Comparison of ENCODE assay signal across 15 cellular contexts in the genomic region with DNA sequence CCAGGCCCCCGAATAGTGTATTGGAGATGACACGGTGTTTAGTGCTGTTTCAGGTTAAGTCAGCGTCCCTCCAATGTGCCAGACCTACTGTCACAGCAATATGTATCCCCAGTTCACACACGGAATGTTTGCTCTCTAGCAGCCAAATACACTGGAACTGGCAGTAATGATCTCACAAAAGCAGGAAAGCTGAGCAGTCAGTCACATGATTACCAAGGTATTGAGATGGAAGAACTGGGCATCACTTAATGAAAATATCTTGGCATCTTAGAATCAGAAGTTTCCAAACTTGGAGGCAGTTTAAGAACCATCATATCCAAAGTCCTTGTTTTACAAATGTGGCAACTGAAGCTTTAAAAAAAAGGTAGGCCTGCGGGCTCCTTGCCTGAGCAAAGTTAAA. TPM values are rescaled to one million over a fixed set of nuclear protein-coding genes. Genes with fewer than 3 reads are reported as not detected.
A peak's percentile ranks its signal among the peaks of the same experiment; 100 is the strongest.
DNase-seq lines count a peak whose midpoint lies in the region; ATAC-seq and TF ChIP-seq lines count a peak whose summit lies in the region.
"Had no signal": no experiment of that assay in that cellular context is flagged by ENCODE, and none has a peak within 500 bp of the region (broad histone marks: within the 10 kb centered on the region; RNA-seq: fewer than 3 reads in every experiment).

No MANE protein-coding gene starts in this region.

- POLR2A ChIA-PET in activated CD8-positive, alpha-beta T cell treated with anti-CD3 and anti-CD28 coated beads for 36 hours (lab: Charles Lee) = interaction anchor here (0.8 to 1.4 kb wide), 3 partner anchors 27 to 113 kb away, joined by 3 to 4 read pairs (median 3); no protein-coding TSS in a partner anchor

- intact Hi-C loops in activated CD8-positive, alpha-beta T cell treated with anti-CD3 and anti-CD28 coated beads for 36 hours (cut with micrococcal nuclease) = no loop called here
- intact Hi-C loops in lower lobe of right lung (cut with DNase I) (loop anchor here (10.0 kb wide), 1 partner anchor 105 kb away; no protein-coding TSS in a partner anchor), stomach (cut with DNase I; ENCODE audit: low total_unique reads) (loop anchor here (10.0 kb wide), 1 partner anchor 65 kb away; no protein-coding TSS in a partner anchor)

- no peak for DNase-seq in activated T-cell treated with anti-CD3 and anti-CD28 coated beads, Interleukin-2, amount 50 U/mL, for 24 hours
- no peak for DNase-seq in activated T-cell treated with anti-CD3 and anti-CD28 coated beads, Interleukin-2, amount 50 U/mL, for 48 hours
- no peak for DNase-seq in activated CD8-positive, alpha-beta T cell treated with anti-CD3 and anti-CD28 coated beads for 36 hours
- DNase-seq in lower lobe of right lung = no peak
- DNase-seq in stomach = no peak
- DNase-seq in GM13976 (ENCODE audit: low spot score) = no peak
- DNase-seq in OCI-M1 (lab: John Stamatoyannopoulos, UW) = no peak
- DNase-seq: activated T-cell treated with anti-CD3 and anti-CD28 coated beads for 4 hours, NCI-H526, retina, SHP77 had no signal

- no peak overlapping the region for H3K4me3 Mint-ChIP-seq in activated T-cell treated with anti-CD3 and anti-CD28 coated beads, Interleukin-2, amount 50 U/mL, for 24 hours
- H3K4me3 Mint-ChIP-seq in activated CD8-positive, alpha-beta T cell treated with anti-CD3 and anti-CD28 coated beads for 36 hours = no peak overlapping the region

- H3K36me3 Mint-ChIP-seq in activated T-cell treated with anti-CD3 and anti-CD28 coated beads, Interleukin-2, amount 50 U/mL, for 24 hours (ENCODE audit: low read depth) = peaks cover 5% of the 10 kb centered on the region
- no peaks in the 10 kb centered on the region for H3K36me3 Mint-ChIP-seq in activated CD8-positive, alpha-beta T cell treated with anti-CD3 and anti-CD28 coated beads for 36 hours (ENCODE audit: low read depth)

- TF ChIP-seq EP300 in stomach (IDR thresholded peaks at IDR 0.05) = no peak

- TF ChIP-seq CTCF in activated CD8-positive, alpha-beta T cell treated with anti-CD3 and anti-CD28 coated beads for 36 hours (IDR thresholded peaks at IDR 0.05) = no peak
- no peak for TF ChIP-seq CTCF in lower lobe of right lung (IDR thresholded peaks at IDR 0.05)
- TF ChIP-seq CTCF in stomach (IDR thresholded peaks at IDR 0.05) = no peak
- TF ChIP-seq CTCF in GM13976 (IDR thresholded peaks at IDR 0.05; ENCODE audit: borderline replicate concordance, control extremely low read depth, extremely low read depth, insufficient read depth, missing control alignments) = no peak

- H3K27me3 Mint-ChIP-seq in activated T-cell treated with anti-CD3 and anti-CD28 coated beads, Interleukin-2, amount 50 U/mL, for 24 hours = no peaks in the 10 kb centered on the region
- no peaks in the 10 kb centered on the region for H3K27me3 Mint-ChIP-seq in activated CD8-positive, alpha-beta T cell treated with anti-CD3 and anti-CD28 coated beads for 36 hours

- H3K27me3 ChIP-seq in lower lobe of right lung (ENCODE audit: low read depth) (no peaks in the 10 kb centered on the region), stomach (no peaks in the 10 kb centered on the region)

- H3K27ac Mint-ChIP-seq in activated T-cell treated with anti-CD3 and anti-CD28 coated beads, Interleukin-2, amount 50 U/mL, for 24 hours = peak overlapping the region; percentile 95
- peak overlapping the region; percentile 91 for H3K27ac Mint-ChIP-seq in activated CD8-positive, alpha-beta T cell treated with anti-CD3 and anti-CD28 coated beads for 36 hours

- H3K27ac ChIP-seq in lower lobe of right lung (peak overlapping the region; percentile 99), stomach (peak overlapping the region in 3 of 5 donors; percentile 10 to 57 (median 27))
- H3K27ac ChIP-seq: KMS-11 had no signal

- H3K9me3 ChIP-seq in lower lobe of right lung (no peaks in the 10 kb centered on the region), stomach (no peaks in the 10 kb centered on the region)
- H3K9me3 ChIP-seq: thoracic aorta had no signal

- no peaks in the 10 kb centered on the region for H3K9me3 Mint-ChIP-seq in activated T-cell treated with anti-CD3 and anti-CD28 coated beads, Interleukin-2, amount 50 U/mL, for 24 hours
- H3K9me3 Mint-ChIP-seq in activated CD8-positive, alpha-beta T cell treated with anti-CD3 and anti-CD28 coated beads for 36 hours = no peaks in the 10 kb centered on the region

- WGBS in stomach, 5 donors = 72 to 87% (median 81%) methylated on average over 5 of the region's 5 CpGs

- H3K4me3 ChIP-seq in lower lobe of right lung (no peak overlapping the region), stomach (no peak overlapping the region)
- H3K4me3 ChIP-seq: thoracic aorta had no signal

- in situ Hi-C loops in GM13976 (cut with MboI; ENCODE audit: low sequenced_read_pairs, unreplicated experiment) = no loop called here

- H3K4me1 ChIP-seq in lower lobe of right lung = peaks cover 64% of the 10 kb centered on the region
- H3K4me1 ChIP-seq in stomach = peaks cover 15 to 34% (median 25%) of the 10 kb centered on the region in 4 donors

- H3K4me1 Mint-ChIP-seq in activated T-cell treated with anti-CD3 and anti-CD28 coated beads, Interleukin-2, amount 50 U/mL, for 24 hours (ENCODE audit: low read depth) = peaks cover 63% of the 10 kb centered on the region
- peaks cover 47% of the 10 kb centered on the region for H3K4me1 Mint-ChIP-seq in activated CD8-positive, alpha-beta T cell treated with anti-CD3 and anti-CD28 coated beads for 36 hours (ENCODE audit: low read depth)

- H3K36me3 ChIP-seq in lower lobe of right lung = no peaks in the 10 kb centered on the region
- no peaks in the 10 kb centered on the region for H3K36me3 ChIP-seq in stomach
- H3K36me3 ChIP-seq: thoracic aorta had no signal

- ATAC-seq in activated CD8-positive, alpha-beta T cell treated with anti-CD3 and anti-CD28 coated beads for 36 hours = no peak
- no peak for ATAC-seq in lower lobe of right lung
- ATAC-seq in activated CD4-positive, CD25-positive, alpha-beta regulatory T cell treated with anti-CD3 and anti-CD28 coated beads, Interleukin-2, amount 50 U/mL, for 24 hours = no peak
- ATAC-seq: esophagus mucosa had no signal

- CTCF ChIA-PET in activated CD8-positive, alpha-beta T cell treated with anti-CD3 and anti-CD28 coated beads for 36 hours (lab: Charles Lee) = interaction anchor here (0.8 to 1.3 kb wide), 6 partner anchors 15 to 175 kb away, joined by 3 to 7 read pairs (median 3); no protein-coding TSS in a partner anchor

- TF ChIP-seq POLR2A in stomach (IDR thresholded peaks at IDR 0.05) = no peak

RNA-seq across cellular contexts. Expression of a gene that starts 23.3 kb away (rescaled TPM):
- total RNA-seq in activated CD8-positive, alpha-beta T cell treated with anti-CD3 and anti-CD28 coated beads for 36 hours = 1 to 10 TPM; 2.2 to 2.5 TPM
- 18.1 TPM for total RNA-seq in lower lobe of right lung
- 10 to 100 TPM in 1 of 5 donors, 1 to 10 TPM in 1, not detected in 3; 2.2 to 26.2 TPM for total RNA-seq in stomach
- 1 to 10 TPM; 2.0 to 5.2 (median 5.0) TPM for polyA plus RNA-seq in stomach
